8 cellular contexts compared by ENCODE assay signal in genomic region chr14:71321556-71322315, GRCh38. TPM values are rescaled to one million over a fixed set of nuclear protein-coding genes. Genes with fewer than 3 reads are reported as not detected.
DNase-seq lines count a peak whose midpoint lies in the region; ATAC-seq and TF ChIP-seq lines count a peak whose summit lies in the region.

No MANE protein-coding gene starts in this region.

- H3K9ac ChIP-seq in colonic mucosa (ENCODE audit: low read depth in 2 of 2, low read length in 2 of 2) = peak overlapping the region; percentile 91 to 98

- no peaks in the 10 kb centered on the region; the same call in 1 of the 2 replicates for H4K20me1 ChIP-seq in PC-9 (ENCODE audit: insufficient read depth)

- H3F3A ChIP-seq in PC-9 (ENCODE audit: insufficient read depth, low read depth) = peaks cover 21% of the 10 kb centered on the region

- POLR2A ChIA-PET in PC-9 (lab: Charles Lee; ENCODE audit: unreplicated experiment) = interaction anchor here (0.6 kb wide), 1 partner anchor 123 kb away, joined by 4 read pairs; no protein-coding TSS in a partner anchor

- peaks cover 56% of the 10 kb centered on the region for H3K79me2 ChIP-seq in PC-9 (ENCODE audit: low read depth)

- TSS peak; percentile 96 for BruUV-seq in PC-9 (replicated peaks; lab: Mats Ljungman, UMichigan)

- H3K4me1 ChIP-seq in PC-9 (replicated peaks; ENCODE audit: insufficient read depth) (peaks cover 45% of the 10 kb centered on the region), colonic mucosa (no peaks in the 10 kb centered on the region), lung (ENCODE audit: control insufficient read depth in 2 of 2, insufficient read depth in 2 of 2, low read length in 2 of 2) (peaks cover 0 to 5% of the 10 kb centered on the region in 2 donors), tibial artery (peaks cover 0 to 34% (median 17%) of the 10 kb centered on the region in 4 donors)

- TF ChIP-seq CTCF in PC-9 (conservative IDR thresholded peaks at IDR 0.05) (no peak), colonic mucosa (IDR thresholded peaks at IDR 0.05) (no peak), lung (IDR thresholded peaks at IDR 0.05; ENCODE audit: control extremely low read depth, extremely low read depth) (no peak), tibial artery (IDR thresholded peaks at IDR 0.05) (no peak)

- H3K27me3 ChIP-seq in PC-9 (ENCODE audit: insufficient read depth, low read depth) (no peaks in the 10 kb centered on the region), colonic mucosa (no peaks in the 10 kb centered on the region), lung (ENCODE audit: control insufficient read depth, insufficient read depth) (no peaks in the 10 kb centered on the region), tibial artery (no peaks in the 10 kb centered on the region)

- CTCF ChIA-PET in PC-9 (lab: Charles Lee) = interaction anchor here (0.5 to 1.0 kb wide), 3 partner anchors 82 to 206 kb away, joined by 3 to 4 read pairs (median 4); no protein-coding TSS in a partner anchor

- H3K4me3 ChIP-seq in PC-9 (peak overlapping the region; percentile 97), colonic mucosa (peak overlapping the region; percentile 60), lung (peak overlapping the region; percentile 74), tibial artery (peak overlapping the region; percentile 91 to 98)

- peak; percentile 54 for DNase-seq in COLO668 (lab: John Stamatoyannopoulos, UW; ENCODE audit: unreplicated experiment)
- DNase-seq in HS-27A (ENCODE audit: low read depth) = peak; percentile 22
- peak; percentile 50 to 93 for DNase-seq in PC-9
- DNase-seq in colonic mucosa = peak; percentile 49
- no peak for DNase-seq in lung (ENCODE audit: low spot score)
- DNase-seq in tibial artery = no peak

- no peaks in the 10 kb centered on the region for H3K9me2 ChIP-seq in PC-9 (ENCODE audit: insufficient read depth)

- peak overlapping the region; percentile 89 for H3K4me2 ChIP-seq in PC-9

- H3K36me3 ChIP-seq in PC-9 (ENCODE audit: low read depth) = peaks cover 28% of the 10 kb centered on the region
- no peaks in the 10 kb centered on the region for H3K36me3 ChIP-seq in colonic mucosa
- H3K36me3 ChIP-seq in lung (ENCODE audit: control insufficient read depth in 2 of 2, insufficient read depth in 2 of 2, low read length in 2 of 2) = no peaks in the 10 kb centered on the region
- H3K36me3 ChIP-seq in tibial artery = no peaks in the 10 kb centered on the region

- intact Hi-C loops in PC-9 (cut with micrococcal nuclease; ENCODE audit: unreplicated experiment) (loop anchor here (1.0 to 10.0 kb wide), 9 partner anchors 40 to 431 kb away; no protein-coding TSS in a partner anchor), colonic mucosa (cut with DNase I) (loop anchor here (5.0 to 10.0 kb wide), 2 partner anchors 187 to 431 kb away; no protein-coding TSS in a partner anchor), tibial artery (cut with DNase I; ENCODE audit: low total_unique reads) (loop anchor here (2.0 to 5.0 kb wide), 3 partner anchors 37 to 431 kb away; no protein-coding TSS in a partner anchor)

- ATAC-seq in lung (ENCODE audit: insufficient read depth, low FRiP score) = no peak
- ATAC-seq in HG02884 (IDR thresholded peaks at IDR 0.05; ENCODE audit: unreplicated experiment) = no peak
- no peak for ATAC-seq in HG03095 (IDR thresholded peaks at IDR 0.05; ENCODE audit: unreplicated experiment)

- H2AFZ ChIP-seq in PC-9 = peak overlapping the region; percentile 81

- 2 to 4% methylated on average over 26 of the region's 26 CpGs for WGBS in lung, 2 donors

- no peaks in the 10 kb centered on the region for H3K9me3 ChIP-seq in PC-9 (ENCODE audit: insufficient read depth, low read depth)
- no peaks in the 10 kb centered on the region for H3K9me3 ChIP-seq in colonic mucosa
- no peaks in the 10 kb centered on the region for H3K9me3 ChIP-seq in lung (ENCODE audit: control insufficient read depth in 2 of 2, insufficient read depth in 1 of 2, low read length in 1 of 2)
- no peaks in the 10 kb centered on the region for H3K9me3 ChIP-seq in tibial artery

- peak overlapping the region; percentile 99 for H3K27ac ChIP-seq in PC-9
- H3K27ac ChIP-seq in colonic mucosa = peak overlapping the region; percentile 97
- peak overlapping the region in 1 of 2 donors; percentile 97 for H3K27ac ChIP-seq in lung (ENCODE audit: low read depth in 1 of 2, low read length in 1 of 2)
- H3K27ac ChIP-seq in tibial artery = peak overlapping the region; percentile 99 to 100

RNA-seq across cellular contexts. Expression of gene SIPA1L1, which starts 1.5 kb away (rescaled TPM):
- total RNA-seq in PC-9 (2021) (61.6 and 79.8 TPM in 2 replicates), colonic mucosa (10 to 100 TPM; 55.9 to 67.4 TPM), lung (10 to 100 TPM; 45.2 to 54.9 TPM)
- polyA plus RNA-seq in lung = 10 to 100 TPM; 19.7 to 21.9 TPM

Comparison
In these comparisons a context has a peak if more than half of its experiments do, and no peak if none do; other contexts are left out.
1. DNase-seq: peak in COLO668 (single experiment), HS-27A (single experiment), PC-9 (2 of 2) and colonic mucosa (single experiment); none in lung (single experiment) and tibial artery (0 of 2).
2. Peak in every context shown above with its lines, with median percentiles within 50 percentile points of each other: H3K4me3 ChIP-seq.